8 cellular contexts compared by ENCODE assay signal in the genomic region with DNA sequence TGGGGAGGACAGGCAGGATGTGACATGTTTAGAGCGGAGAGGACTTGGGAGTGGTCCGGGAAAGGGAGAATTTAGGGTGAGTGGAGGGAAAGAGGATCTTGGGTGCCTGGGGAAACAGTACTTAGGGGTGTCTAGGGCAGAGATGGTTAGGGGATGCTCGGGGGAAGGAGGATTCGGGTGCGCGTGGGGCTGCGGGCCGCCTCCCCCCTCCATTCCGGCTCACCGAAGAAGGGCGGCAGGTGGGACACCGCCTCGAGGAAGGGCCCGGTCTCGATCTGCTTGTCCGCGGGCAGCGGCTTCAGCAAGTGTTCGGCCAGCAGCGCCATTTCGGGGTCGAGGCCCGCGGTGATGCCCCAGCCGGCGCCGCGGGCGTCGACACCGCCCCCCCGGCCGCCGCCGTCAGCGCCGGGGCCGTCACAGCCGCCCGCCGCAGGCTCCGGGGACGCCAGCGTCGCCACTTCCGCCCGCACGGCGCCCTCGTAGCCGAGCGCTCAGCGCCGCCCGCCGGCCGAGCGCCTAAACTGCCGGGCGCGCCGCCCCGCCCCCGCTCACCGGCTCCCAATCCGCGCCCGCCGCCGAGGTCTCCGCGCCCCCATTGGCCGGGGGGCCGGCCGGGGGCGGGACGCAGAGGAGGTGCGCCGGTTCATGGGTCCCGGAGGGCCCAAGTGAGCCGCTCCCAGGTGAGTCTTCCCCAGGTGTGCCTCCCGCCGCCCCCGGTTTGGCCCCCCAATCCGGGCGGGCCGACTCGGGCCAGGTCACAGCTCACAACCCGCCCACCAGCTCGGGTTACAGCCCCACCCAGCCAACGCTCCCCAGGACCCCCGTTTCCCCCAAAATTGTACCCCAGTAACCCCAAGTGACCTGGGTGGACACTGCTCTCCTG. TPM values are rescaled to one million over a fixed set of nuclear protein-coding genes. Genes with fewer than 3 reads are reported as not detected.
A peak's percentile ranks its signal among the peaks of the same experiment; 100 is the strongest.
DNase-seq lines count a peak whose midpoint lies in the region; FAIRE-seq and TF ChIP-seq lines count a peak whose summit lies in the region.

A gene with protein sequence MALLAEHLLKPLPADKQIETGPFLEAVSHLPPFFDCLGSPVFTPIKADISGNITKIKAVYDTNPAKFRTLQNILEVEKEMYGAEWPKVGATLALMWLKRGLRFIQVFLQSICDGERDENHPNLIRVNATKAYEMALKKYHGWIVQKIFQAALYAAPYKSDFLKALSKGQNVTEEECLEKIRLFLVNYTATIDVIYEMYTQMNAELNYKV (minus strand): TSS at position 493 of the 883 bp plus-strand sequence. CDS start 167 bp downstream, at position 326.

- no peaks in the 10 kb centered on the region for H3K27me3 ChIP-seq in SJSA1 (replicated peaks)
- H3K27me3 ChIP-seq in neutrophil: no peaks in the 10 kb centered on the region

- H3K36me3 ChIP-seq in SJSA1 (peaks cover 3% of the 10 kb centered on the region; the same call in 1 of the 2 replicates), neutrophil (no peaks in the 10 kb centered on the region)

- FAIRE-seq in frontal cortex (lab: Jason Lieb, UNC): no peak

- no peaks in the 10 kb centered on the region for H3K9me3 ChIP-seq in SJSA1 (replicated peaks)
- H3K9me3 ChIP-seq in neutrophil: no peaks in the 10 kb centered on the region

- peak within 1 kb of the TSS; percentile 88 for H3K4me3 ChIP-seq in SJSA1
- H3K4me3 ChIP-seq in neutrophil (ENCODE audit: low read depth in 1 of 2, low read length in 1 of 2): peak within 1 kb of the TSS; percentile 80 to 96

- DNase-seq in ELR (ENCODE audit: low read depth) (peak; percentile 87), GOT3 (lab: John Stamatoyannopoulos, UW) (peak; percentile 57), LoVo (ENCODE audit: low spot score) (peak; percentile 98), SJSA1 (ENCODE audit: low read depth in 1 of 2, low spot score in 2 of 2) (peak; percentile 61 to 79), frontal cortex (ENCODE audit: low spot score in 2 of 2) (peak; percentile 97 to 98), substantia nigra (lab: John Stamatoyannopoulos, UW) (peak in 47 of 49 donors; percentile 19 to 93 (median 68))
- peak; percentile 66 to 91 (median 72) for DNase-seq in activated naive CD4-positive, alpha-beta T cell (lab: John Stamatoyannopoulos, UW)

- peak; percentile 99 for TF ChIP-seq CTCF in neutrophil (IDR thresholded peaks at IDR 0.05)

- H3K4me1 ChIP-seq in SJSA1 (replicated peaks) (peaks cover 30% of the 10 kb centered on the region), neutrophil (ENCODE audit: control insufficient read depth in 1 of 2, insufficient read depth in 1 of 2, low read depth in 1 of 2, low read length in 1 of 2) (peaks cover 41 to 43% of the 10 kb centered on the region in 2 experiments)

- H3K27ac ChIP-seq in SJSA1 (peak within 1 kb of the TSS; percentile 68), neutrophil (peak within 1 kb of the TSS; percentile 84), substantia nigra (ENCODE audit: low read depth, low read length, poor library complexity, severe bottlenecking) (peak within 1 kb of the TSS; percentile 83)

RNA-seq across cellular contexts. Expression of the gene that starts here (rescaled TPM):
- 30.5 and 55.2 TPM in 2 replicates for total RNA-seq in SJSA1 (2014; rRNA removed; shearing (Covaris generic))
- 16.3 TPM for total RNA-seq in frontal cortex

Comparison
In these comparisons a context has a peak if more than half of its experiments do, and no peak if none do; other contexts are left out.
1. Peak in every context shown above with its lines: DNase-seq, H3K4me3 ChIP-seq and H3K27ac ChIP-seq.